8 cellular contexts compared by ENCODE assay signal in the genomic region with DNA sequence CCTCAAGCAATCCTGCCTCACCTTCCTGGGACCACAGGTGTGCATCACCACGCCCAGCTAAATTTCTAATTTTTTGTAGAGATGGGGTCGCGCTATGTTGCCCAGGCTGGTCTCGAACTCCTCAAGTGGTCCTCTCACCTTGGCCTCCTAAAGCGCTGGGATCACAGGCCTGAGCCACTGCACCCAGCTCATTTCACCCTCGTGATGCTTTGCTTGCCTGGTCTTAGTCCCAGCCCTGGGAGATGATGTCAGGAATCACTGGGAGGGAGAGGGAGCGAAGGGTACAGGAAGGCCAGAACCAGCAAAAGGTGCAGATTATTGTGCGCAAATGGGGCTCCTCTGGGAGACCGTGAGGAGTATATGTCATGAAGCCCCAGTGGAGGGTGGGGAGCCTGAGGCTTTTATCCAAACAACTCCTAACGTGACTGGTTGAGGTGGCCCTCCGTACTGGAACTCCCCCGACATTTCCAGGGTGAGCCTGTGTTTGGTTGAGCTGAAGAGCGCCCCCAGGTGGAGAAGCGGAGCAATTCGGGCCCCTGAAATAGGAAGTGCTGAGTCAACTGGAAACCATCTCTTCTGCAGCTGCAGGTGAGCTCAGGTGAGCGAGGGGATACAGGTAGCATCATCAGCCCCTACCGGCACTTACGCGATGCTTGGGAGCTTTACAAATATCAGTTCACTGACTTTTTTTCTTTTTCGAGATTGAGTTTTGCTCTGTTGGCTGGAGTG. TPM values are rescaled to one million over a fixed set of nuclear protein-coding genes. Genes with fewer than 3 reads are reported as not detected.
DNase-seq lines count a peak whose midpoint lies in the region; ATAC-seq and TF ChIP-seq lines count a peak whose summit lies in the region.
"Had no signal": no experiment of that assay in that cellular context is flagged by ENCODE, and none has a peak within 500 bp of the region (broad histone marks: within the 10 kb centered on the region; RNA-seq: fewer than 3 reads in every experiment).

No MANE protein-coding gene starts in this region.

- H3T11ph ChIP-seq in H9 (ENCODE audit: low read length): no peak overlapping the region

- no peak overlapping the region for H3K56ac ChIP-seq in H9 (ENCODE audit: insufficient read length, low read depth, low read length)

- no peak overlapping the region for H3K27ac ChIP-seq in DND-41 (ENCODE audit: low read length)
- no peak overlapping the region for H3K27ac ChIP-seq in H9 (ENCODE audit: insufficient read length, low read depth, low read length)
- no peak overlapping the region for H3K27ac ChIP-seq in esophagus squamous epithelium
- H3K27ac ChIP-seq in CD4-positive, alpha-beta memory T cell (ENCODE audit: low read depth, low read length): no peak overlapping the region

- H3K36me3 ChIP-seq in DND-41 (ENCODE audit: insufficient read depth, low read length): no peaks in the 10 kb centered on the region
- no peaks in the 10 kb centered on the region for H3K36me3 ChIP-seq in esophagus squamous epithelium
- no peaks in the 10 kb centered on the region for H3K36me3 ChIP-seq in CD4-positive, alpha-beta memory T cell (ENCODE audit: insufficient read depth, low read length)

- H3K9me3 ChIP-seq in DND-41 (ENCODE audit: insufficient read depth, low read length, severe bottlenecking) (no peaks in the 10 kb centered on the region), H9 (ENCODE audit: control insufficient read depth, low read depth, low read length) (no peaks in the 10 kb centered on the region), esophagus squamous epithelium (no peaks in the 10 kb centered on the region)
- H3K9me3 ChIP-seq in CD4-positive, alpha-beta memory T cell (ENCODE audit: control insufficient read depth in 1 of 2, low read length in 2 of 2): no peaks in the 10 kb centered on the region

- H3K79me1 ChIP-seq in H9 (ENCODE audit: insufficient read depth, low read depth, low read length, poor library complexity, severe bottlenecking): no peaks in the 10 kb centered on the region

- TF ChIP-seq CTCF in DND-41 (IDR thresholded peaks at IDR 0.05; ENCODE audit: borderline replicate concordance, extremely low read depth, low read length, poor library complexity, severe bottlenecking) (peak; percentile 58), H9 (conservative IDR thresholded peaks at IDR 0.05) (peak; percentile 96), esophagus squamous epithelium (IDR thresholded peaks at IDR 0.05) (peak in 2 of 6 experiments; percentile 13 to 52)

- H3K4me1 ChIP-seq in DND-41 (ENCODE audit: insufficient read depth, low read length): no peaks in the 10 kb centered on the region
- no peaks in the 10 kb centered on the region for H3K4me1 ChIP-seq in H9 (ENCODE audit: insufficient read depth, low read length)
- peaks cover 10 to 25% (median 14%) of the 10 kb centered on the region in 3 donors for H3K4me1 ChIP-seq in esophagus squamous epithelium
- H3K4me1 ChIP-seq in CD4-positive, alpha-beta memory T cell (ENCODE audit: insufficient read depth, low read length): no peaks in the 10 kb centered on the region

- H3K9ac ChIP-seq in DND-41 (ENCODE audit: low read depth, low read length) (no peak overlapping the region), H9 (ENCODE audit: extremely low read depth, insufficient read length, low read length) (no peak overlapping the region)

- H4K5ac ChIP-seq in H9 (ENCODE audit: insufficient read length, low read depth, low read length): no peak overlapping the region

- no peak overlapping the region for H3K4me3 ChIP-seq in DND-41 (ENCODE audit: low read depth in 1 of 2, low read length in 2 of 2)
- no peak overlapping the region for H3K4me3 ChIP-seq in esophagus squamous epithelium
- no peak overlapping the region for H3K4me3 ChIP-seq in CD4-positive, alpha-beta memory T cell (ENCODE audit: low read length in 2 of 2)

- WGBS in H9 (ENCODE audit: extremely low coverage, insufficient read length, low lambda C conversion rate): no CpG with 5 or more reads among the region's 20 CpGs
- WGBS in esophagus squamous epithelium, 2 donors: 67 to 80% methylated on average over 12 to 19 of the region's 20 CpGs

- H3K14ac ChIP-seq in H9 (ENCODE audit: insufficient read depth, low read length): no peak overlapping the region

- no peak for TF ChIP-seq POLR2A in esophagus squamous epithelium (IDR thresholded peaks at IDR 0.05)

- ATAC-seq in DND-41 (ENCODE audit: insufficient read depth, low read depth): no peak
- no peak for ATAC-seq in activated CD8-positive, alpha-beta T cell treated with anti-CD3 and anti-CD28 coated beads, Interleukin-2, amount 10 ng/mL, durations not matched to agents 7 days and 5 days

- peak overlapping the region in 2 of 3 experiments; percentile 49 to 63; a peak in 3 of 7 replicates for H3K27ac Mint-ChIP-seq in H9
- H3K27ac Mint-ChIP-seq in activated CD8-positive, alpha-beta T cell treated with anti-CD3 and anti-CD28 coated beads, Interleukin-2, amount 10 ng/mL, durations not matched to agents 7 days and 5 days: no peak overlapping the region
- H3K27ac Mint-ChIP-seq in CD4-positive, alpha-beta memory T cell: peak overlapping the region in 1 of 7 donors; percentile 31

- H3K79me2 ChIP-seq in DND-41 (ENCODE audit: insufficient read depth, low read length) (no peaks in the 10 kb centered on the region), H9 (ENCODE audit: insufficient read depth, low read length) (no peaks in the 10 kb centered on the region)

- no peak overlapping the region for H4K91ac ChIP-seq in H9 (ENCODE audit: insufficient read length, low read depth, low read length)

- H3K18ac ChIP-seq in H9 (ENCODE audit: insufficient read length, low read depth, low read length): peak overlapping the region; percentile 3

- peak; percentile 16 for DNase-seq in DND-41
- peak; percentile 94 for DNase-seq in H9
- peak; percentile 28 for DNase-seq in activated CD8-positive, alpha-beta T cell treated with anti-CD3 and anti-CD28 coated beads, Interleukin-2, amount 10 ng/mL, durations not matched to agents 7 days and 5 days
- DNase-seq in left kidney (ENCODE audit: low read depth, low spot score): peak; percentile 22
- no peak for DNase-seq in inferior parietal cortex (ENCODE audit: extremely low spot score)
- DNase-seq in esophagus squamous epithelium (lab: John Stamatoyannopoulos, UW): no peak
- DNase-seq in CD4-positive, alpha-beta memory T cell: no peak

- no peak overlapping the region for H2BK120ac ChIP-seq in H9 (ENCODE audit: low read depth, low read length, poor library complexity, severe bottlenecking)

- H4K20me1 ChIP-seq in DND-41 (ENCODE audit: insufficient read depth, low read length) (no peaks in the 10 kb centered on the region), H9 (ENCODE audit: control insufficient read depth, insufficient read depth, insufficient read length) (no peaks in the 10 kb centered on the region)

- H3K4me2 ChIP-seq in DND-41 (ENCODE audit: insufficient read depth, low read length) (no peak overlapping the region), H9 (ENCODE audit: insufficient read depth, insufficient read length, low read length) (no peak overlapping the region)

- H3K27me3 ChIP-seq in DND-41 (ENCODE audit: insufficient read depth, low read length, poor library complexity) (no peaks in the 10 kb centered on the region), H9 (ENCODE audit: insufficient read depth, low read length) (no peaks in the 10 kb centered on the region), esophagus squamous epithelium (no peaks in the 10 kb centered on the region)
- H3K27me3 ChIP-seq in CD4-positive, alpha-beta memory T cell (ENCODE audit: insufficient read depth, low read length): no peaks in the 10 kb centered on the region

- intact Hi-C loops in esophagus squamous epithelium (cut with DNase I): no loop called here
- intact Hi-C loops in CD4-positive, alpha-beta memory T cell (cut with micrococcal nuclease): no loop called here

- CTCF ChIA-PET in activated CD8-positive, alpha-beta T cell treated with anti-CD3 and anti-CD28 coated beads, Interleukin-2, amount 10 ng/mL, durations not matched to agents 7 days and 5 days (lab: Charles Lee): interaction anchor here (1.1 to 1.4 kb wide), 3 partner anchors 11 to 43 kb away, joined by 3 to 5 read pairs (median 4); a partner anchor contains a TSS
- CTCF ChIA-PET in CD4-positive, alpha-beta memory T cell (lab: Charles Lee; ENCODE audit: partially characterized antibody): no interaction called here

- no peaks in the 10 kb centered on the region; the same call in 1 of the 2 replicates for H3K27me3 Mint-ChIP-seq in H9 (ENCODE audit: low read depth)
- no peaks in the 10 kb centered on the region for H3K27me3 Mint-ChIP-seq in activated CD8-positive, alpha-beta T cell treated with anti-CD3 and anti-CD28 coated beads, Interleukin-2, amount 10 ng/mL, durations not matched to agents 7 days and 5 days (ENCODE audit: low read depth)
- peaks cover 0 to 2% of the 10 kb centered on the region in 2 donors for H3K27me3 Mint-ChIP-seq in CD4-positive, alpha-beta memory T cell

- no peak overlapping the region for H2BK12ac ChIP-seq in H9 (ENCODE audit: insufficient read length, low read depth, low read length)

- H2BK20ac ChIP-seq in H9 (ENCODE audit: low read depth, low read length, poor library complexity, severe bottlenecking): no peak overlapping the region

- POLR2A ChIA-PET in activated CD8-positive, alpha-beta T cell treated with anti-CD3 and anti-CD28 coated beads, Interleukin-2, amount 10 ng/mL, durations not matched to agents 7 days and 5 days (lab: Charles Lee): interaction anchor here (0.7 to 0.8 kb wide), 2 partner anchors 19 to 42 kb away, joined by 3 read pairs; no protein-coding TSS in a partner anchor
- POLR2A ChIA-PET in CD4-positive, alpha-beta memory T cell (lab: Charles Lee; ENCODE audit: partially characterized antibody): no interaction called here

- H2BK5ac ChIP-seq in H9 (ENCODE audit: insufficient read length, low read length): no peak overlapping the region

- H3K4me1 Mint-ChIP-seq in H9: peaks cover 16 to 26% of the 10 kb centered on the region in 2 experiments
- peaks cover 20% of the 10 kb centered on the region for H3K4me1 Mint-ChIP-seq in activated CD8-positive, alpha-beta T cell treated with anti-CD3 and anti-CD28 coated beads, Interleukin-2, amount 10 ng/mL, durations not matched to agents 7 days and 5 days (ENCODE audit: low read depth)
- H3K4me1 Mint-ChIP-seq in CD4-positive, alpha-beta memory T cell: peaks cover 0 to 9% (median 2%) of the 10 kb centered on the region in 4 donors
- H3K4me1 Mint-ChIP-seq: IgD-negative memory B cell had no signal

- no peak overlapping the region for H3K4ac ChIP-seq in H9 (ENCODE audit: low read depth, low read length)

- H3K23ac ChIP-seq in H9 (ENCODE audit: insufficient read length, low read depth, low read length): no peak overlapping the region

- no peak overlapping the region for H2BK15ac ChIP-seq in H9 (ENCODE audit: low read depth, low read length)

- H2AFZ ChIP-seq in DND-41 (ENCODE audit: low read depth, low read length) (no peak overlapping the region), H9 (ENCODE audit: low read length) (no peak overlapping the region)

- H2AK5ac ChIP-seq in H9 (ENCODE audit: insufficient read length, low read length): no peak overlapping the region

- H3K36me3 Mint-ChIP-seq in H9 (ENCODE audit: insufficient read depth in 1 of 3, low read depth in 3 of 3): peaks cover 1 to 13% (median 3%) of the 10 kb centered on the region in 3 experiments; a peak in 5 of 7 replicates
- H3K36me3 Mint-ChIP-seq in activated CD8-positive, alpha-beta T cell treated with anti-CD3 and anti-CD28 coated beads, Interleukin-2, amount 10 ng/mL, durations not matched to agents 7 days and 5 days (ENCODE audit: low read depth): no peaks in the 10 kb centered on the region
- peaks cover 0 to 3% of the 10 kb centered on the region in 2 donors for H3K36me3 Mint-ChIP-seq in CD4-positive, alpha-beta memory T cell
- H3K36me3 Mint-ChIP-seq: IgD-negative memory B cell had no signal

- H3K9me3 Mint-ChIP-seq in H9: peaks cover 4 to 5% of the 10 kb centered on the region in 2 experiments; a peak in 3 of 5 replicates
- H3K9me3 Mint-ChIP-seq in activated CD8-positive, alpha-beta T cell treated with anti-CD3 and anti-CD28 coated beads, Interleukin-2, amount 10 ng/mL, durations not matched to agents 7 days and 5 days (ENCODE audit: insufficient read depth): peaks cover 3% of the 10 kb centered on the region
- H3K9me3 Mint-ChIP-seq in CD4-positive, alpha-beta memory T cell: peaks cover 0 to 16% (median 8%) of the 10 kb centered on the region in 8 donors

- no peak overlapping the region for H3K4me3 Mint-ChIP-seq in H9
- H3K4me3 Mint-ChIP-seq in activated CD8-positive, alpha-beta T cell treated with anti-CD3 and anti-CD28 coated beads, Interleukin-2, amount 10 ng/mL, durations not matched to agents 7 days and 5 days: no peak overlapping the region
- H3K4me3 Mint-ChIP-seq in CD4-positive, alpha-beta memory T cell: no peak overlapping the region
- H3K4me3 Mint-ChIP-seq: IgD-negative memory B cell had no signal

- no peak overlapping the region for H4K8ac ChIP-seq in H9 (replicated peaks; ENCODE audit: insufficient read length, low read depth, low read length)

- H3K23me2 ChIP-seq in H9 (ENCODE audit: insufficient read length, low read depth, low read length, poor library complexity, severe bottlenecking): no peaks in the 10 kb centered on the region

RNA-seq across cellular contexts. Expression of a gene that starts 41.2 kb away (rescaled TPM):
- total RNA-seq in H9 (2021) (80.1 and 85.2 TPM in 2 replicates), esophagus squamous epithelium (10 to 100 TPM; 37.8 to 59.8 (median 47.0) TPM)
- total RNA-seq in activated CD8-positive, alpha-beta T cell treated with anti-CD3 and anti-CD28 coated beads, Interleukin-2, amount 10 ng/mL, durations not matched to agents 7 days and 5 days: 10 to 100 TPM; 55.8 to 60.4 TPM
- 10 to 100 TPM; 89.6 to 90.5 TPM for total RNA-seq in CD4-positive, alpha-beta memory T cell
- polyA plus RNA-seq in CD4-positive, alpha-beta memory T cell: 10 to 100 TPM in 1 of 2 donors, 1 to 10 TPM in 1; 7.2 to 21.1 TPM

Comparison
In these comparisons a context has a peak if more than half of its experiments do, and no peak if none do; other contexts are left out.
1. DNase-seq: peak in DND-41 (single experiment), H9 (single experiment), activated CD8-positive, alpha-beta T cell treated with anti-CD3 and anti-CD28 coated beads, Interleukin-2, amount 10 ng/mL, durations not matched to agents 7 days and 5 days (single experiment) and left kidney (single experiment); none in inferior parietal cortex (single experiment), esophagus squamous epithelium (single experiment) and CD4-positive, alpha-beta memory T cell (0 of 5).